ENCODE assay signal across 9 cellular contexts in genomic region chr4:88613417-88613875, GRCh38. TPM values are rescaled to one million over a fixed set of nuclear protein-coding genes. Genes with fewer than 3 reads are reported as not detected.
A peak's percentile ranks its signal among the peaks of the same experiment; 100 is the strongest.
DNase-seq lines count a peak whose midpoint lies in the region; ATAC-seq and TF ChIP-seq lines count a peak whose summit lies in the region.
"Had no signal": no experiment of that assay in that cellular context is flagged by ENCODE, and none has a peak within 500 bp of the region (broad histone marks: within the 10 kb centered on the region; RNA-seq: fewer than 3 reads in every experiment).

No MANE protein-coding gene starts in this region.

- H3K79me2 ChIP-seq in GM23338 (replicated peaks; ENCODE audit: insufficient read depth), result no peaks in the 10 kb centered on the region

- H3K4me2 ChIP-seq in GM23338, result peak overlapping the region; percentile 50

- H3K36me3 Mint-ChIP-seq in GM23338 (ENCODE audit: low read depth) (no peaks in the 10 kb centered on the region), Caco-2 (ENCODE audit: insufficient read depth, unreplicated experiment) (peaks cover 5% of the 10 kb centered on the region)
- H3K36me3 Mint-ChIP-seq in activated naive CD4-positive, alpha-beta T cell treated with anti-CD3 and anti-CD28 coated beads for 36 hours (ENCODE audit: low read depth), result peaks cover 9% of the 10 kb centered on the region

- intact Hi-C loops in activated naive CD4-positive, alpha-beta T cell treated with anti-CD3 and anti-CD28 coated beads for 36 hours (cut with micrococcal nuclease), result loop anchor here (1.0 to 5.0 kb wide), 4 partner anchors 20 to 231 kb away; no protein-coding TSS in a partner anchor
- intact Hi-C loops in left lung (cut with DNase I) (no loop called here), Caco-2 (cut with micrococcal nuclease; ENCODE audit: unreplicated experiment) (no loop called here)

- H3K27me3 Mint-ChIP-seq in GM23338 (ENCODE audit: insufficient read depth, low read depth, poor library complexity) (peaks cover 3% of the 10 kb centered on the region), Caco-2 (ENCODE audit: insufficient read depth, unreplicated experiment) (no peaks in the 10 kb centered on the region)
- no peaks in the 10 kb centered on the region for H3K27me3 Mint-ChIP-seq in activated naive CD4-positive, alpha-beta T cell treated with anti-CD3 and anti-CD28 coated beads for 36 hours (ENCODE audit: low read depth)
- H3K27me3 Mint-ChIP-seq: dendritic cell treated with granulocyte-macrophage colony-stimulating factor and Interleukin-4, amounts not matched to agents 40 ng/mL and 50 ng/mL, for 4 days had no signal

- H4K20me1 ChIP-seq in GM23338 (replicated peaks; ENCODE audit: insufficient read depth), result no peaks in the 10 kb centered on the region

- H3K9me3 ChIP-seq in left lung (no peaks in the 10 kb centered on the region), Caco-2 (no peaks in the 10 kb centered on the region)

- H3K4me3 Mint-ChIP-seq in GM23338 (0 out of 3 replicates have a peak overlapping the region, but pooled peaks have one; percentile 30), Caco-2 (ENCODE audit: unreplicated experiment) (no peak overlapping the region)
- H3K4me3 Mint-ChIP-seq in activated naive CD4-positive, alpha-beta T cell treated with anti-CD3 and anti-CD28 coated beads for 36 hours, result peak overlapping the region; percentile 64
- H3K4me3 Mint-ChIP-seq: dendritic cell treated with granulocyte-macrophage colony-stimulating factor and Interleukin-4, amounts not matched to agents 40 ng/mL and 50 ng/mL, for 4 days had no signal

- H3K4me1 Mint-ChIP-seq in GM23338, result peaks cover 16% of the 10 kb centered on the region
- H3K4me1 Mint-ChIP-seq in activated naive CD4-positive, alpha-beta T cell treated with anti-CD3 and anti-CD28 coated beads for 36 hours (ENCODE audit: low read depth), result peaks cover 82% of the 10 kb centered on the region
- H3K4me1 Mint-ChIP-seq in Caco-2 (ENCODE audit: low read depth, unreplicated experiment), result peaks cover 12% of the 10 kb centered on the region

- no peaks in the 10 kb centered on the region for H3F3A ChIP-seq in GM23338 (replicated peaks; ENCODE audit: low read depth)

- peaks cover 13% of the 10 kb centered on the region for H3K4me1 ChIP-seq in GM23338 (ENCODE audit: insufficient read depth)
- peaks cover 9 to 56% of the 10 kb centered on the region in 2 donors for H3K4me1 ChIP-seq in left lung
- H3K4me1 ChIP-seq in Caco-2, result peaks cover 3% of the 10 kb centered on the region; the same call in 1 of the 2 replicates

- H3K36me3 ChIP-seq in GM23338 (ENCODE audit: insufficient read depth), result no peaks in the 10 kb centered on the region
- H3K36me3 ChIP-seq in left lung, result no peaks in the 10 kb centered on the region
- no peaks in the 10 kb centered on the region for H3K36me3 ChIP-seq in Caco-2 (ENCODE audit: control insufficient read depth, insufficient read depth, low read length)

- BruUV-seq in Caco-2 (replicated peaks; lab: Mats Ljungman, UMichigan), result no TSS peak

- no peak for TF ChIP-seq CTCF in GM23338 (conservative IDR thresholded peaks at IDR 0.05; ENCODE audit: low read depth in 2 of 2)
- no peak for TF ChIP-seq CTCF in left lung (IDR thresholded peaks at IDR 0.05)
- no peak for TF ChIP-seq CTCF in Caco-2 (IDR thresholded peaks at IDR 0.05; ENCODE audit: insufficient read depth in 1 of 2, low read depth in 1 of 2, low read length in 1 of 2, severe bottlenecking in 1 of 2, unreplicated experiment in 1 of 2)

- DNase-seq in DMS 273 treated with DMSO at 0.1 percent for 48 hours (lab: John Stamatoyannopoulos, UW) (peak; percentile 14), GM23338 (ENCODE audit: low spot score) (peak; percentile 49), NCI-H2171 treated with DMSO at 0.1 percent for 48 hours (lab: John Stamatoyannopoulos, UW) (peak; percentile 72), left lung (no peak), Caco-2 (no peak)
- peak; percentile 62 for DNase-seq in activated naive CD4-positive, alpha-beta T cell treated with anti-CD3 and anti-CD28 coated beads for 36 hours

- POLR2A ChIA-PET in Caco-2 (lab: Charles Lee), result no interaction called here

- H3K4me3 ChIP-seq in GM23338 (no peak overlapping the region), left lung (no peak overlapping the region), Caco-2 (ENCODE audit: low read depth, low read length) (no peak overlapping the region)

- H2AFZ ChIP-seq in GM23338, result no peak overlapping the region

- CTCF ChIA-PET in activated naive CD4-positive, alpha-beta T cell treated with anti-CD3 and anti-CD28 coated beads for 36 hours (lab: Charles Lee), result interaction anchor here (1.2 to 4.1 kb wide), 6 partner anchors 10 to 74 kb away, joined by 3 to 17 read pairs (median 8); no protein-coding TSS in a partner anchor
- CTCF ChIA-PET in Caco-2 (lab: Charles Lee), result no interaction called here

- H3K27ac ChIP-seq in GM23338 (ENCODE audit: low read depth) (no peak overlapping the region), left lung (peak overlapping the region; percentile 13 to 72)

- ATAC-seq in GM23338 (peak; percentile 65), left lung (peak; percentile 50), GM18517 (IDR thresholded peaks at IDR 0.05; ENCODE audit: unreplicated experiment) (no peak), GM19463 (IDR thresholded peaks at IDR 0.05; ENCODE audit: unreplicated experiment) (no peak)

- 0 out of 2 replicates have a peak, but pooled peaks cover 5% of the 10 kb centered on the region for H3K9me2 ChIP-seq in GM23338 (ENCODE audit: insufficient read depth)

- peak overlapping the region; percentile 61 for H3K27ac Mint-ChIP-seq in GM23338
- peak overlapping the region; percentile 92 for H3K27ac Mint-ChIP-seq in activated naive CD4-positive, alpha-beta T cell treated with anti-CD3 and anti-CD28 coated beads for 36 hours
- H3K27ac Mint-ChIP-seq in Caco-2 (ENCODE audit: unreplicated experiment), result no peak overlapping the region
- H3K27ac Mint-ChIP-seq: dendritic cell treated with granulocyte-macrophage colony-stimulating factor and Interleukin-4, amounts not matched to agents 40 ng/mL and 50 ng/mL, for 4 days had no signal

- no peaks in the 10 kb centered on the region for H3K9me3 Mint-ChIP-seq in GM23338
- peaks cover 3% of the 10 kb centered on the region for H3K9me3 Mint-ChIP-seq in activated naive CD4-positive, alpha-beta T cell treated with anti-CD3 and anti-CD28 coated beads for 36 hours
- H3K9me3 Mint-ChIP-seq in Caco-2 (ENCODE audit: unreplicated experiment), result no peaks in the 10 kb centered on the region
- H3K9me3 Mint-ChIP-seq: dendritic cell treated with granulocyte-macrophage colony-stimulating factor and Interleukin-4, amounts not matched to agents 40 ng/mL and 50 ng/mL, for 4 days had no signal

- H3K27me3 ChIP-seq in GM23338 (ENCODE audit: insufficient read depth) (no peaks in the 10 kb centered on the region), left lung (no peaks in the 10 kb centered on the region), Caco-2 (replicated peaks; ENCODE audit: control insufficient read depth, insufficient read depth, low read length) (no peaks in the 10 kb centered on the region)

TF ChIP-seq in GM23338, 12 proteins besides CTCF, POLR2A, EP300 and RAD21 (continues in another document):
- TF ChIP-seq CREB1 (CRISPR knock-in tag; IDR thresholded peaks at IDR 0.05; ENCODE audit: low read depth) (no peak), ZNF114 (CRISPR knock-in tag; IDR thresholded peaks at IDR 0.05) (no peak)

RNA-seq across cellular contexts. Expression of gene HERC3, which starts 21.2 kb away (rescaled TPM):
- total RNA-seq in GM23338 (2014; rRNA removed; shearing (Covaris generic)), result 2.4 and 2.6 TPM in 2 replicates
- polyA plus RNA-seq in GM23338 (2016; fragmentation: Nextera tagmentation; extraction: Ambion mirVana), result 2.2 and 3.1 TPM in 2 replicates
- 10 to 100 TPM; 24.4 to 25.8 TPM for total RNA-seq in activated naive CD4-positive, alpha-beta T cell treated with anti-CD3 and anti-CD28 coated beads for 36 hours
- 10 to 100 TPM; 31.9 to 43.8 TPM for total RNA-seq in left lung
- 9.2 and 10.5 TPM in 2 replicates for total RNA-seq in Caco-2 (2022)

Comparison
In these comparisons a context has a peak if more than half of its experiments do, and no peak if none do; other contexts are left out.
1. DNase-seq: peak in DMS 273 treated with DMSO at 0.1 percent for 48 hours (single experiment), GM23338 (single experiment), NCI-H2171 treated with DMSO at 0.1 percent for 48 hours (single experiment) and activated naive CD4-positive, alpha-beta T cell treated with anti-CD3 and anti-CD28 coated beads for 36 hours (single experiment); none in left lung (0 of 2) and Caco-2 (0 of 2).
2. ATAC-seq: peak in GM23338 (single experiment) and left lung (single experiment); none in GM18517 (single experiment) and GM19463 (single experiment).